In the genomic region with DNA sequence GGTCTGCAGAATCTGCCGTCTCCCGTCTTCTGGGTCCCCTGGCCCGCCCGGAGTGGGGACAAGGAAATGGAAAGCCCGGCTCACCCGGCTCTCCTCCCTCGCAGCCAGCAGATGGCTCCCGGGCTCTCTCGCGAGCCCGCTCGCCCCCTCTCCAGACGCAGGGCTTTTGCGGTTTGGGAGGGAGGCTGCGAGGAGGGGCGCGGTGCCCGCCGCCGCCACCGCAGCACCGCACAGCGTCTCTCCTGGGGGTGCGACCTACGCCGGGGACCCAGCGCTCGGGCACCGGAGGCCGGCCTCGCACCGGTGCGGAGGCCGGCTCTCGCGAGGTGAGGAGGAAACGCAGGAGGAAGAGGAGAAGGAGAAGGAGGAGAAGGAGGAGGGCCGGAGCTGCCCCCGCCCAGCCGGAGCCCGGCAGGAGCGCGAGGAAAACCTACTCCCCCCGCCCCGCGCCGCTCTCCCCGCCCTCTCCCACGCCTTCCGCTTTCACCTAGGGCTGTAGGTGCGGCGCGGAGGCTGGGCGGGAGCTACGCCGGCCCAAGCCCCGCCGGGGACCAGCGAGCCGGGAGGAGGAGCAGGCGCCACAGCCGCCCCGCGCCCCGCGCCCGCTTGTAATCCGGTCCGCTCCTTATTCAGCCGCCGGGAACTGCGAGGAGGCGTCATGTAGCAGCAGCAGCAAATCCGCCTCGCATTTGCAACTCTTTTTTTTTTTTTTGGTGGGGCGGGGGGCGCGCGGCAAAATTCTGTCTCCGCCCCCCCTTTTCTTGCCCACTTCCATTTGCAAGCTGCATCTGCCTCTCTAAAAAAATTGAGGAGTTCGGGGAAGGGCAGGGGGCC, we compare ENCODE assay signal across 8 cellular contexts. TPM values are rescaled to one million over a fixed set of nuclear protein-coding genes. Genes with fewer than 3 reads are reported as not detected.
DNase-seq lines count a peak whose midpoint lies in the region; ATAC-seq lines count a peak whose summit lies in the region.

A gene (plus strand): TSS at position 461 of the 834 bp plus-strand sequence. CDS start 422 bp downstream, outside the sequence.

- H3K4me1 Mint-ChIP-seq in CD4-positive, alpha-beta memory T cell: peaks cover 21 to 44% (median 28%) of the 10 kb centered on the region in 4 donors
- H3K4me1 Mint-ChIP-seq in effector memory CD8-positive, alpha-beta T cell (ENCODE audit: low read depth in 2 of 2): peaks cover 15 to 16% of the 10 kb centered on the region in 2 donors

- POLR2A ChIA-PET in CD4-positive, alpha-beta memory T cell (lab: Charles Lee; ENCODE audit: partially characterized antibody): interaction anchor here (0.8 to 2.9 kb wide), 10 partner anchors 13 to 211 kb away, joined by 3 to 11 read pairs (median 3); no protein-coding TSS in a partner anchor

- H4K5ac ChIP-seq in mesendoderm (ENCODE audit: low read length): no peak within 1 kb of the TSS

- no peak within 1 kb of the TSS for H2BK120ac ChIP-seq in mesendoderm (ENCODE audit: low read depth, low read length)

- H3K4me3 ChIP-seq in CD4-positive, alpha-beta memory T cell (ENCODE audit: low read length in 2 of 2): peak within 1 kb of the TSS; percentile 53 to 66
- peak within 1 kb of the TSS; percentile 91 for H3K4me3 ChIP-seq in mesendoderm (ENCODE audit: low read length)

- peak within 1 kb of the TSS; percentile 82 to 98 (median 93) for H3K4me3 Mint-ChIP-seq in CD4-positive, alpha-beta memory T cell
- peak within 1 kb of the TSS; percentile 79 to 89 for H3K4me3 Mint-ChIP-seq in effector memory CD8-positive, alpha-beta T cell

- H4K8ac ChIP-seq in mesendoderm (ENCODE audit: low read depth, low read length): no peak within 1 kb of the TSS

- H3K36me3 Mint-ChIP-seq in CD4-positive, alpha-beta memory T cell: peaks cover 0 to 2% of the 10 kb centered on the region in 2 donors
- peaks cover 6% of the 10 kb centered on the region for H3K36me3 Mint-ChIP-seq in effector memory CD8-positive, alpha-beta T cell (ENCODE audit: insufficient read depth)

- H3K79me1 ChIP-seq in mesendoderm (ENCODE audit: low read length): peaks cover 9% of the 10 kb centered on the region

- no peaks in the 10 kb centered on the region for H3K9me3 ChIP-seq in CD4-positive, alpha-beta memory T cell (ENCODE audit: control insufficient read depth in 1 of 2, low read length in 2 of 2)

- no peaks in the 10 kb centered on the region for H3K27me3 ChIP-seq in CD4-positive, alpha-beta memory T cell (ENCODE audit: insufficient read depth, low read length)
- H3K27me3 ChIP-seq in mesendoderm (ENCODE audit: insufficient read depth, low read length, poor library complexity): no peaks in the 10 kb centered on the region

- H3K4ac ChIP-seq in mesendoderm (ENCODE audit: low read depth, low read length): peak within 1 kb of the TSS; percentile 90

- H3K79me2 ChIP-seq in mesendoderm (ENCODE audit: control insufficient read depth, insufficient read depth, low read length): peaks cover 11% of the 10 kb centered on the region

- ATAC-seq in GM19397 (IDR thresholded peaks at IDR 0.05; ENCODE audit: unreplicated experiment) (peak; percentile 75), HG03565 (IDR thresholded peaks at IDR 0.05; ENCODE audit: unreplicated experiment) (peak; percentile 50)
- peak; percentile 74 for ATAC-seq in effector memory CD8-positive, alpha-beta T cell (replicated peaks)

- peak within 1 kb of the TSS; percentile 91 for H3K9ac ChIP-seq in mesendoderm (ENCODE audit: low read length)

- no peak within 1 kb of the TSS for H2BK15ac ChIP-seq in mesendoderm (replicated peaks; ENCODE audit: low read depth)

- peak; percentile 57 to 73 (median 63) for DNase-seq in CD4-positive, alpha-beta memory T cell
- peak; percentile 94 for DNase-seq in NCI-H82 (lab: John Stamatoyannopoulos, UW)
- peak; percentile 31 to 35 for DNase-seq in activated CD8-positive, alpha-beta memory T cell treated with anti-CD3 and anti-CD28 coated beads for 4 hours (ENCODE audit: low read depth in 2 of 2)
- DNase-seq in effector memory CD8-positive, alpha-beta T cell: peak; percentile 37 to 55 (median 38)
- DNase-seq in mesendoderm: peak; percentile 93
- peak; percentile 50 for DNase-seq in stimulated activated CD8-positive, alpha-beta memory T cell treated with anti-CD3 and anti-CD28 coated beads, Interleukin-12 subunit alpha, Interleukin-12 subunit beta, amount 100 ng/mL, for 4 hours (ENCODE audit: low read depth)

- no CpG with 5 or more reads among the region's 81 CpGs for WGBS in mesendoderm (ENCODE audit: extremely low coverage, insufficient coverage, low lambda C conversion rate)

- H3K18ac ChIP-seq in mesendoderm (ENCODE audit: low read length): peak within 1 kb of the TSS; percentile 96

- H3K36me3 ChIP-seq in CD4-positive, alpha-beta memory T cell (ENCODE audit: insufficient read depth, low read length): no peaks in the 10 kb centered on the region
- no peaks in the 10 kb centered on the region for H3K36me3 ChIP-seq in mesendoderm (ENCODE audit: control insufficient read depth, insufficient read depth, low read length)

- peak within 1 kb of the TSS; percentile 42 for H3K27ac ChIP-seq in CD4-positive, alpha-beta memory T cell (ENCODE audit: low read depth, low read length)
- peak within 1 kb of the TSS; percentile 93 for H3K27ac ChIP-seq in mesendoderm (ENCODE audit: low read depth, low read length)

- peaks cover 0 to 2% (median 0%) of the 10 kb centered on the region in 8 donors for H3K9me3 Mint-ChIP-seq in CD4-positive, alpha-beta memory T cell
- no peaks in the 10 kb centered on the region for H3K9me3 Mint-ChIP-seq in effector memory CD8-positive, alpha-beta T cell

- H2AK5ac ChIP-seq in mesendoderm (ENCODE audit: low read length): no peak within 1 kb of the TSS

- H3K4me1 ChIP-seq in CD4-positive, alpha-beta memory T cell (ENCODE audit: insufficient read depth, low read length): peaks cover 20% of the 10 kb centered on the region
- H3K4me1 ChIP-seq in mesendoderm (ENCODE audit: control insufficient read depth, low read depth, low read length): peaks cover 12% of the 10 kb centered on the region

- H2BK5ac ChIP-seq in mesendoderm (ENCODE audit: low read length): peak within 1 kb of the TSS; percentile 93

- intact Hi-C loops in CD4-positive, alpha-beta memory T cell (cut with micrococcal nuclease): loop anchor here (1.0 to 2.0 kb wide), 4 partner anchors 88 to 277 kb away; no protein-coding TSS in a partner anchor

- H3K4me2 ChIP-seq in mesendoderm (ENCODE audit: low read length): peak within 1 kb of the TSS; percentile 93

- H3K23ac ChIP-seq in mesendoderm (ENCODE audit: low read length): no peak within 1 kb of the TSS

- H3K56ac ChIP-seq in mesendoderm (ENCODE audit: low read length): peak within 1 kb of the TSS; percentile 95

- peak within 1 kb of the TSS; percentile 81 to 96 (median 90) for H3K27ac Mint-ChIP-seq in CD4-positive, alpha-beta memory T cell
- peak within 1 kb of the TSS; percentile 30 to 63 for H3K27ac Mint-ChIP-seq in effector memory CD8-positive, alpha-beta T cell

- peaks cover 0 to 8% of the 10 kb centered on the region in 2 donors for H3K27me3 Mint-ChIP-seq in CD4-positive, alpha-beta memory T cell
- peaks cover 7 to 24% of the 10 kb centered on the region in 2 donors for H3K27me3 Mint-ChIP-seq in effector memory CD8-positive, alpha-beta T cell

- CTCF ChIA-PET in CD4-positive, alpha-beta memory T cell (lab: Charles Lee; ENCODE audit: partially characterized antibody): interaction anchor here (0.6 to 6.9 kb wide), 22 partner anchors 9 to 280 kb away, joined by 3 to 155 read pairs (median 4); no protein-coding TSS in a partner anchor

RNA-seq across cellular contexts. Expression of the gene that starts here (rescaled TPM):
- total RNA-seq in CD4-positive, alpha-beta memory T cell: 1 to 10 TPM; 3.5 TPM
- polyA plus RNA-seq in CD4-positive, alpha-beta memory T cell: 1 to 10 TPM in 1 of 2 donors, under 1 TPM in 1; 0.08 to 1.3 TPM
- polyA plus RNA-seq in mesendoderm (2013, experiment 1 of 2): 15.5 TPM
- polyA plus RNA-seq in mesendoderm (2013, experiment 2 of 2): 18.4 TPM

Comparison
In these comparisons a context has a peak if more than half of its experiments do, and no peak if none do; other contexts are left out.
1. Peak in every context shown above with its lines: DNase-seq, ATAC-seq, H3K4me3 ChIP-seq and H3K27ac ChIP-seq.
2. DNase-seq: peak in every context shown above with its lines; median percentile 94 in NCI-H82; 93 in mesendoderm; 63 in CD4-positive, alpha-beta memory T cell; 50 in stimulated activated CD8-positive, alpha-beta memory T cell treated with anti-CD3 and anti-CD28 coated beads, Interleukin-12 subunit alpha, Interleukin-12 subunit beta, amount 100 ng/mL, for 4 hours; 38 in effector memory CD8-positive, alpha-beta T cell; 33 in activated CD8-positive, alpha-beta memory T cell treated with anti-CD3 and anti-CD28 coated beads for 4 hours.